In genomic region chr22:36510966-36511881, GRCh38 we compare ENCODE assay signal across 8 cellular contexts. TPM values are rescaled to one million over a fixed set of nuclear protein-coding genes. Genes with fewer than 3 reads are reported as not detected.
DNase-seq lines count a peak whose midpoint lies in the region; ATAC-seq, FAIRE-seq and TF ChIP-seq lines count a peak whose summit lies in the region.

No MANE protein-coding gene starts in this region.

- H3K36me3 Mint-ChIP-seq in Caco-2 (ENCODE audit: insufficient read depth, unreplicated experiment), result peaks cover 88% of the 10 kb centered on the region

- no peaks in the 10 kb centered on the region for H3K27me3 Mint-ChIP-seq in Caco-2 (ENCODE audit: insufficient read depth, unreplicated experiment)

- ATAC-seq in right lobe of liver (peak in 3 of 4 donors; percentile 9 to 30 (median 28)), HG03469 (IDR thresholded peaks at IDR 0.05; ENCODE audit: unreplicated experiment) (no peak), HG03175 (IDR thresholded peaks at IDR 0.05; ENCODE audit: unreplicated experiment) (no peak)

- no peak for TF ChIP-seq POLR2A in right lobe of liver (IDR thresholded peaks at IDR 0.05)

- H3K9me3 ChIP-seq in Caco-2, result no peaks in the 10 kb centered on the region
- no peaks in the 10 kb centered on the region for H3K9me3 ChIP-seq in HAP-1
- H3K9me3 ChIP-seq in SJCRH30 (replicated peaks), result no peaks in the 10 kb centered on the region
- no peaks in the 10 kb centered on the region for H3K9me3 ChIP-seq in right lobe of liver

- H3K36me3 ChIP-seq in Caco-2 (ENCODE audit: control insufficient read depth, insufficient read depth, low read length), result peaks cover 8% of the 10 kb centered on the region
- H3K36me3 ChIP-seq in HAP-1 (replicated peaks), result peaks cover 59% of the 10 kb centered on the region
- H3K36me3 ChIP-seq in SJCRH30, result peaks cover 54% of the 10 kb centered on the region
- H3K36me3 ChIP-seq in right lobe of liver, result peaks cover 4 to 59% (median 32%) of the 10 kb centered on the region in 4 donors

- CTCF ChIA-PET in Caco-2 (lab: Charles Lee), result interaction anchor here (0.7 to 1.5 kb wide), 4 partner anchors 10 to 24 kb away, joined by 3 to 5 read pairs (median 4); partner anchors contain the start of gene EIF3D

- H3K4me3 Mint-ChIP-seq in Caco-2 (ENCODE audit: unreplicated experiment), result no peak overlapping the region

- H3K9me3 Mint-ChIP-seq in Caco-2 (ENCODE audit: unreplicated experiment), result no peaks in the 10 kb centered on the region

- no TSS peak for BruUV-seq in Caco-2 (replicated peaks; lab: Mats Ljungman, UMichigan)

- in situ Hi-C loops in HAP-1 (cut with MboI; ENCODE audit: low sequenced_read_pairs) (loop anchor here (25.0 kb wide), 2 partner anchors 1376 to 1976 kb away; no protein-coding TSS in a partner anchor), T47D (cut with HindIII; ENCODE audit: low pct_unique_long_range_greater_than_20kb, low sequenced_read_pairs) (no loop called here)

- TF ChIP-seq CTCF in Caco-2 (IDR thresholded peaks at IDR 0.05; ENCODE audit: insufficient read depth in 1 of 2, low read depth in 1 of 2, low read length in 1 of 2, severe bottlenecking in 1 of 2, unreplicated experiment in 1 of 2) (peak; percentile 56 to 72), right lobe of liver (IDR thresholded peaks at IDR 0.05) (peak; percentile 23 to 56 (median 51))

- POLR2A ChIA-PET in Caco-2 (lab: Charles Lee), result interaction anchor here (0.7 to 1.0 kb wide), 2 partner anchors 19 to 267 kb away, joined by 7 to 8 read pairs; no protein-coding TSS in a partner anchor

- peak overlapping the region; percentile 23 for H3K27ac Mint-ChIP-seq in Caco-2 (ENCODE audit: unreplicated experiment)

- H3K4me3 ChIP-seq in Caco-2 (ENCODE audit: low read depth, low read length), result no peak overlapping the region
- H3K4me3 ChIP-seq in HAP-1, result no peak overlapping the region
- no peak overlapping the region for H3K4me3 ChIP-seq in SJCRH30
- no peak overlapping the region for H3K4me3 ChIP-seq in right lobe of liver

- no peak for FAIRE-seq in urothelium cell line (lab: Jason Lieb, UNC)

- peaks cover 4% of the 10 kb centered on the region for H3K4me1 ChIP-seq in Caco-2
- H3K4me1 ChIP-seq in HAP-1, result peaks cover 9% of the 10 kb centered on the region
- H3K4me1 ChIP-seq in SJCRH30, result no peaks in the 10 kb centered on the region
- H3K4me1 ChIP-seq in right lobe of liver, result peaks cover 0 to 10% (median 4%) of the 10 kb centered on the region in 4 donors

- WGBS in right lobe of liver (ENCODE audit: insufficient coverage, low coverage, low lambda C conversion rate, missing lambda C conversion rate), result 64% methylated on average over 16 of the region's 17 CpGs

- H3K4me1 Mint-ChIP-seq in Caco-2 (ENCODE audit: low read depth, unreplicated experiment), result peaks cover 19% of the 10 kb centered on the region

- no peaks in the 10 kb centered on the region for H3K27me3 ChIP-seq in Caco-2 (replicated peaks; ENCODE audit: control insufficient read depth, insufficient read depth, low read length)
- no peaks in the 10 kb centered on the region for H3K27me3 ChIP-seq in HAP-1 (ENCODE audit: low read depth)
- H3K27me3 ChIP-seq in SJCRH30, result no peaks in the 10 kb centered on the region
- no peaks in the 10 kb centered on the region for H3K27me3 ChIP-seq in right lobe of liver

- no peak overlapping the region for H3K27ac ChIP-seq in SJCRH30
- H3K27ac ChIP-seq in right lobe of liver, result no peak overlapping the region

- intact Hi-C loops in Caco-2 (cut with micrococcal nuclease; ENCODE audit: unreplicated experiment) (loop anchor here (1.0 kb wide), 1 partner anchor 18 kb away; the partner anchor contains the start of gene EIF3D), right lobe of liver (cut with DNase I) (no loop called here)

- peak; percentile 66 to 68 for DNase-seq in Caco-2
- DNase-seq in HAP-1 (ENCODE audit: low spot score in 2 of 2), result peak; percentile 46 to 75
- DNase-seq in SJCRH30, result peak; percentile 36 to 62
- DNase-seq in T47D (ENCODE audit: low read depth in 1 of 2, low spot score in 1 of 2), result peak; percentile 27 to 55
- DNase-seq in right lobe of liver, result no peak
- peak; percentile 62 for DNase-seq in urothelium cell line (ENCODE audit: low spot score)

RNA-seq across cellular contexts. Expression of gene FOXRED2, which starts 4.4 kb away (rescaled TPM):
- total RNA-seq in Caco-2 (2022), result 182 and 220 TPM in 2 replicates
- 16.9 and 20.9 TPM in 2 replicates for total RNA-seq in SJCRH30 (2014; rRNA removed; shearing (Covaris generic))
- total RNA-seq in right lobe of liver, result 10 to 100 TPM in 4 of 6 experiments, 1 to 10 TPM in 2; 9.6 to 14.0 (median 11.8) TPM

RNA-seq across cellular contexts. Expression of gene EIF3D, which starts 17.7 kb away (rescaled TPM):
- total RNA-seq in Caco-2 (2022) (240 and 250 TPM in 2 replicates), right lobe of liver (100 to 1,000 TPM in 2 of 6 experiments, 10 to 100 TPM in 4; 34.9 to 141 (median 50.1) TPM)
- 211 and 216 TPM in 2 replicates for total RNA-seq in SJCRH30 (2014; rRNA removed; shearing (Covaris generic))

RNA-seq across cellular contexts. Expression of gene TXN2, which starts 29.8 kb away (rescaled TPM):
- total RNA-seq in Caco-2 (2022) (75.8 and 77.2 TPM in 2 replicates), right lobe of liver (10 to 100 TPM; 56.0 to 94.8 (median 67.2) TPM)
- 45.6 and 53.6 TPM in 2 replicates for total RNA-seq in SJCRH30 (2014; rRNA removed; shearing (Covaris generic))

Comparison
In these comparisons a context has a peak if more than half of its experiments do, and no peak if none do; other contexts are left out.
1. DNase-seq: peak in Caco-2 (2 of 2), HAP-1 (2 of 2), SJCRH30 (2 of 2), T47D (2 of 2) and urothelium cell line (single experiment); none in right lobe of liver (0 of 3).
2. ATAC-seq: peak in right lobe of liver (3 of 4); none in HG03469 (single experiment) and HG03175 (single experiment).